In genomic region chr1:28235746-28236655, GRCh38 we compare ENCODE assay signal across 8 cellular contexts. TPM values are rescaled to one million over a fixed set of nuclear protein-coding genes. Genes with fewer than 3 reads are reported as not detected.
DNase-seq lines count a peak whose midpoint lies in the region; ATAC-seq, FAIRE-seq and TF ChIP-seq lines count a peak whose summit lies in the region.

ATP5IF1 (plus strand) TSS chr1:28236124; CDS start chr1:28236184, 60 bp downstream.

- peak within 1 kb of the TSS; percentile 65 for H3K27ac ChIP-seq in mesenchymal stem cell (ENCODE audit: low read length, poor library complexity, severe bottlenecking)

- H3K36me3 ChIP-seq in Caco-2 (ENCODE audit: control insufficient read depth, insufficient read depth, low read length) (no peaks in the 10 kb centered on the region), endocrine pancreas (ENCODE audit: control insufficient read depth, insufficient read depth, low read length) (no peaks in the 10 kb centered on the region), mesenchymal stem cell (ENCODE audit: control insufficient read depth in 1 of 2, insufficient read depth in 2 of 2, low read depth in 1 of 2, low read length in 2 of 2) (peaks cover 0 to 19% of the 10 kb centered on the region in 2 experiments)

- H3K27ac Mint-ChIP-seq in Caco-2 (ENCODE audit: unreplicated experiment), result no peak within 1 kb of the TSS

- H3K9me3 ChIP-seq in Caco-2 (no peaks in the 10 kb centered on the region), endocrine pancreas (ENCODE audit: control insufficient read depth, low read length) (no peaks in the 10 kb centered on the region), mesenchymal stem cell (ENCODE audit: control insufficient read depth, low read length) (no peaks in the 10 kb centered on the region)

- H3K27me3 ChIP-seq in Caco-2 (replicated peaks; ENCODE audit: control insufficient read depth, insufficient read depth, low read length) (no peaks in the 10 kb centered on the region), endocrine pancreas (ENCODE audit: control insufficient read depth, insufficient read depth, low read length) (no peaks in the 10 kb centered on the region), mesenchymal stem cell (ENCODE audit: control insufficient read depth in 1 of 2, insufficient read depth in 1 of 2, low read length in 2 of 2) (no peaks in the 10 kb centered on the region)

- TSS peak; percentile 69 for BruUV-seq in Caco-2 (replicated peaks; lab: Mats Ljungman, UMichigan)

- CTCF ChIA-PET in Caco-2 (lab: Charles Lee), result interaction anchor here (1.1 kb wide), 2 partner anchors 13 to 145 kb away, joined by 11 to 14 read pairs; no protein-coding TSS in a partner anchor

- WGBS in mesenchymal stem cell, result 1% methylated on average over 61 of the region's 61 CpGs

- no peaks in the 10 kb centered on the region for H3K4me1 ChIP-seq in Caco-2
- H3K4me1 ChIP-seq in endocrine pancreas (ENCODE audit: control insufficient read depth, insufficient read depth, low read length), result peaks cover 8% of the 10 kb centered on the region
- peaks cover 11% of the 10 kb centered on the region for H3K4me1 ChIP-seq in mesenchymal stem cell (ENCODE audit: control insufficient read depth, insufficient read depth, low read depth, low read length)

- POLR2A ChIA-PET in Caco-2 (lab: Charles Lee), result interaction anchor here (0.6 to 1.1 kb wide), 7 partner anchors 9 to 407 kb away, joined by 3 to 9 read pairs (median 7); partner anchors contain the start of genes EYA3, MED18, SESN2 and TAF12

- peak within 1 kb of the TSS; percentile 93 for H2BK15ac ChIP-seq in mesenchymal stem cell (ENCODE audit: low read depth, poor library complexity, severe bottlenecking)

- DNase-seq in Caco-2, result peak; percentile 90 to 94
- peak; percentile 98 for DNase-seq in HTR-8/SVneo (ENCODE audit: insufficient read length, low spot score)
- peak; percentile 99 for DNase-seq in NOMO-1 treated with DMSO at 0.1 percent for 48 hours (lab: John Stamatoyannopoulos, UW; ENCODE audit: unreplicated experiment)
- peak; percentile 85 to 87 for DNase-seq in activated CD8-positive, alpha-beta memory T cell treated with anti-CD3 and anti-CD28 coated beads for 4 hours (ENCODE audit: low read depth in 2 of 2)
- peak; percentile 98 for DNase-seq in mesenchymal stem cell
- DNase-seq in stimulated activated CD8-positive, alpha-beta memory T cell treated with anti-CD3 and anti-CD28 coated beads, Interleukin-12 subunit alpha, Interleukin-12 subunit beta, amount 100 ng/mL, for 4 hours (ENCODE audit: low read depth), result peak; percentile 84

- no peaks in the 10 kb centered on the region for H3K4me1 Mint-ChIP-seq in Caco-2 (ENCODE audit: low read depth, unreplicated experiment)

- H4K91ac ChIP-seq in mesenchymal stem cell (ENCODE audit: low read length), result peak within 1 kb of the TSS; percentile 93

- H3K9me3 Mint-ChIP-seq in Caco-2 (ENCODE audit: unreplicated experiment), result no peaks in the 10 kb centered on the region

- peak within 1 kb of the TSS; percentile 96 for H3K4me2 ChIP-seq in mesenchymal stem cell (ENCODE audit: low read length, poor library complexity, severe bottlenecking)

- H2AFZ ChIP-seq in mesenchymal stem cell (ENCODE audit: low read depth, low read length), result peak within 1 kb of the TSS; percentile 77

- H2AK5ac ChIP-seq in mesenchymal stem cell (ENCODE audit: low read length, severe bottlenecking), result peak within 1 kb of the TSS; percentile 36

- H2BK12ac ChIP-seq in mesenchymal stem cell (ENCODE audit: low read length in 2 of 2), result no peak within 1 kb of the TSS

- no peak within 1 kb of the TSS for H3K23ac ChIP-seq in mesenchymal stem cell (ENCODE audit: low read length in 2 of 2)

- peak within 1 kb of the TSS in 1 of 2 experiments; percentile 84 for H3K4ac ChIP-seq in mesenchymal stem cell (ENCODE audit: low read depth in 1 of 2, low read length in 2 of 2)

- H3K9ac ChIP-seq in endocrine pancreas (ENCODE audit: control insufficient read depth, insufficient read depth, low read length), result peak within 1 kb of the TSS; percentile 96
- H3K9ac ChIP-seq in mesenchymal stem cell (ENCODE audit: low read length), result peak within 1 kb of the TSS; percentile 93

- no peak within 1 kb of the TSS for H3K4me3 Mint-ChIP-seq in Caco-2 (ENCODE audit: unreplicated experiment)

- no peak for TF ChIP-seq CTCF in Caco-2 (IDR thresholded peaks at IDR 0.05; ENCODE audit: insufficient read depth in 1 of 2, low read depth in 1 of 2, low read length in 1 of 2, severe bottlenecking in 1 of 2, unreplicated experiment in 1 of 2)

- H3K18ac ChIP-seq in mesenchymal stem cell (ENCODE audit: low read depth in 1 of 2, low read length in 2 of 2), result peak within 1 kb of the TSS; percentile 97 to 99

- H3K79me1 ChIP-seq in mesenchymal stem cell (replicated peaks; ENCODE audit: low read length, poor library complexity, severe bottlenecking), result peaks cover 5% of the 10 kb centered on the region

- intact Hi-C loops in Caco-2 (cut with micrococcal nuclease; ENCODE audit: unreplicated experiment), result no loop called here

- FAIRE-seq in HTR-8/SVneo (lab: Jason Lieb, UNC), result peak; percentile 74

- H3K36me3 Mint-ChIP-seq in Caco-2 (ENCODE audit: insufficient read depth, unreplicated experiment), result peaks cover 5% of the 10 kb centered on the region

- peak within 1 kb of the TSS in 1 of 2 experiments; percentile 98 for H3K14ac ChIP-seq in mesenchymal stem cell (ENCODE audit: low read length in 2 of 2)

- H2BK5ac ChIP-seq in mesenchymal stem cell (ENCODE audit: low read depth, low read length, poor library complexity, severe bottlenecking), result peak within 1 kb of the TSS; percentile 47

- H3K4me3 ChIP-seq in Caco-2 (ENCODE audit: low read depth, low read length) (peak within 1 kb of the TSS; percentile 95), endocrine pancreas (ENCODE audit: control insufficient read depth, insufficient read depth, low read length) (peak within 1 kb of the TSS; percentile 56), mesenchymal stem cell (ENCODE audit: insufficient read depth in 1 of 2, low read depth in 1 of 2, low read length in 2 of 2) (peak within 1 kb of the TSS; percentile 98 to 100)

- peak within 1 kb of the TSS; percentile 94 for H4K8ac ChIP-seq in mesenchymal stem cell (ENCODE audit: low read length)

- H3K27me3 Mint-ChIP-seq in Caco-2 (ENCODE audit: insufficient read depth, unreplicated experiment), result no peaks in the 10 kb centered on the region

- ATAC-seq in GM21381 (IDR thresholded peaks at IDR 0.05; ENCODE audit: unreplicated experiment), result peak; percentile 81

- H2BK120ac ChIP-seq in mesenchymal stem cell (ENCODE audit: low read depth, low read length), result peak within 1 kb of the TSS; percentile 62

RNA-seq across cellular contexts. Expression of gene ATP5IF1, which starts in this region (rescaled TPM):
- total RNA-seq in Caco-2 (2022), result 126 and 130 TPM in 2 replicates
- 410 TPM for polyA plus RNA-seq in mesenchymal stem cell (2013, experiment 1 of 2)
- polyA plus RNA-seq in mesenchymal stem cell (2013, experiment 2 of 2), result 423 TPM

Comparison
In these comparisons a context has a peak if more than half of its experiments do, and no peak if none do; other contexts are left out.
1. Peak in every context shown above with its lines: DNase-seq, ATAC-seq, H3K4me3 ChIP-seq and H3K27ac ChIP-seq.